In genomic region chr1:216903389-216903754, GRCh38 we compare ENCODE assay signal across 14 cellular contexts.
A peak's percentile ranks its signal among the peaks of the same experiment; 100 is the strongest.
DNase-seq lines count a peak whose midpoint lies in the region; TF ChIP-seq lines count a peak whose summit lies in the region.
"Had no signal": no experiment of that assay in that cellular context is flagged by ENCODE, and none has a peak within 500 bp of the region (broad histone marks: within the 10 kb centered on the region; RNA-seq: fewer than 3 reads in every experiment).

No MANE protein-coding gene starts in this region.

- no peak for TF ChIP-seq CTCF in PC-9 (conservative IDR thresholded peaks at IDR 0.05)
- no peak for TF ChIP-seq CTCF in fibroblast of pulmonary artery (IDR thresholded peaks at IDR 0.05; ENCODE audit: low read length, missing control alignments)
- no peak for TF ChIP-seq CTCF in endothelial cell (IDR thresholded peaks at IDR 0.05; ENCODE audit: unreplicated experiment)

- no peaks in the 10 kb centered on the region for H3K36me3 Mint-ChIP-seq in activated naive CD4-positive, alpha-beta T cell treated with anti-CD3 and anti-CD28 coated beads for 36 hours (ENCODE audit: low read depth)
- H3K36me3 Mint-ChIP-seq in endothelial cell (ENCODE audit: low read depth, unreplicated experiment): no peaks in the 10 kb centered on the region

- no peaks in the 10 kb centered on the region for H4K20me1 ChIP-seq in PC-9 (ENCODE audit: insufficient read depth)

- H3K27ac ChIP-seq in PC-9: no peak overlapping the region

- no peaks in the 10 kb centered on the region for H3K79me2 ChIP-seq in PC-9 (ENCODE audit: low read depth)

- no peak overlapping the region for H3K4me3 ChIP-seq in PC-9
- no peak overlapping the region for H3K4me3 ChIP-seq in fibroblast of pulmonary artery (replicated peaks; ENCODE audit: low read depth, low read length)

- no peaks in the 10 kb centered on the region for H3K4me1 Mint-ChIP-seq in activated naive CD4-positive, alpha-beta T cell treated with anti-CD3 and anti-CD28 coated beads for 36 hours (ENCODE audit: low read depth)
- H3K4me1 Mint-ChIP-seq in endothelial cell (ENCODE audit: unreplicated experiment): no peaks in the 10 kb centered on the region

- H3K4me2 ChIP-seq in PC-9: 0 out of 2 replicates have a peak overlapping the region, but pooled peaks have one; percentile 16

- no peak overlapping the region for H3K27ac Mint-ChIP-seq in activated naive CD4-positive, alpha-beta T cell treated with anti-CD3 and anti-CD28 coated beads for 36 hours
- H3K27ac Mint-ChIP-seq in endothelial cell (ENCODE audit: unreplicated experiment): no peak overlapping the region

- no peak overlapping the region for H3K4me3 Mint-ChIP-seq in activated naive CD4-positive, alpha-beta T cell treated with anti-CD3 and anti-CD28 coated beads for 36 hours
- H3K4me3 Mint-ChIP-seq in endothelial cell (ENCODE audit: unreplicated experiment): no peak overlapping the region

- H3K27me3 Mint-ChIP-seq in activated naive CD4-positive, alpha-beta T cell treated with anti-CD3 and anti-CD28 coated beads for 36 hours (ENCODE audit: low read depth): no peaks in the 10 kb centered on the region
- no peaks in the 10 kb centered on the region for H3K27me3 Mint-ChIP-seq in endothelial cell (ENCODE audit: unreplicated experiment)

- no peaks in the 10 kb centered on the region for H3K9me3 ChIP-seq in PC-9 (ENCODE audit: insufficient read depth, low read depth)

- CTCF ChIA-PET in PC-9 (lab: Charles Lee): no interaction called here
- CTCF ChIA-PET in activated naive CD4-positive, alpha-beta T cell treated with anti-CD3 and anti-CD28 coated beads for 36 hours (lab: Charles Lee): no interaction called here

- H3K9me3 Mint-ChIP-seq in activated naive CD4-positive, alpha-beta T cell treated with anti-CD3 and anti-CD28 coated beads for 36 hours: peaks cover 3% of the 10 kb centered on the region
- no peaks in the 10 kb centered on the region for H3K9me3 Mint-ChIP-seq in endothelial cell (ENCODE audit: unreplicated experiment)

- no TSS peak for BruUV-seq in PC-9 (replicated peaks; lab: Mats Ljungman, UMichigan)

- DNase-seq in HCEC 1CT (peak; percentile 80), PC-9 (no peak), fibroblast of pulmonary artery (ENCODE audit: low read depth) (peak; percentile 46), renal cortical epithelial cell (ENCODE audit: low read depth) (peak; percentile 90), endothelial cell (ENCODE audit: low spot score) (no peak), GOT3 (lab: John Stamatoyannopoulos, UW) (no peak), NOMO-1 treated with dmso at 0.1 percent for 144 hours (lab: John Stamatoyannopoulos, UW; ENCODE audit: unreplicated experiment) (no peak)
- DNase-seq in activated naive CD4-positive, alpha-beta T cell treated with anti-CD3 and anti-CD28 coated beads for 36 hours: no peak
- DNase-seq: activated CD8-positive, alpha-beta memory T cell treated with anti-CD3 and anti-CD28 coated beads, Interleukin-2, amount 50 U/mL, for 48 hours; aorta; COR-L47; Karpas-422; NCI-H526 treated with DMSO at 0.1 percent for 48 hours; T-helper 9 cell had no signal

- no peak overlapping the region for H2AFZ ChIP-seq in PC-9

- POLR2A ChIA-PET in PC-9 (lab: Charles Lee; ENCODE audit: unreplicated experiment): interaction anchor here (0.6 kb wide), 1 partner anchor 940 kb away, joined by 4 read pairs; no protein-coding TSS in a partner anchor

- H3F3A ChIP-seq in PC-9 (ENCODE audit: insufficient read depth, low read depth): no peaks in the 10 kb centered on the region

- no peaks in the 10 kb centered on the region for H3K27me3 ChIP-seq in PC-9 (ENCODE audit: insufficient read depth, low read depth)

- H3K9me2 ChIP-seq in PC-9 (ENCODE audit: insufficient read depth): no peaks in the 10 kb centered on the region

- intact Hi-C loops in PC-9 (cut with micrococcal nuclease; ENCODE audit: unreplicated experiment): no loop called here
- intact Hi-C loops in activated naive CD4-positive, alpha-beta T cell treated with anti-CD3 and anti-CD28 coated beads for 36 hours (cut with micrococcal nuclease): no loop called here

- H3K4me1 ChIP-seq in PC-9 (replicated peaks; ENCODE audit: insufficient read depth): no peaks in the 10 kb centered on the region

- no peaks in the 10 kb centered on the region for H3K36me3 ChIP-seq in PC-9 (ENCODE audit: low read depth)

Comparison
In these comparisons a context has a peak if more than half of its experiments do, and no peak if none do; other contexts are left out.
1. DNase-seq: peak in HCEC 1CT (single experiment), fibroblast of pulmonary artery (single experiment) and renal cortical epithelial cell (single experiment); none in PC-9 (0 of 2), activated naive CD4-positive, alpha-beta T cell treated with anti-CD3 and anti-CD28 coated beads for 36 hours (single experiment), endothelial cell (single experiment), GOT3 (single experiment) and NOMO-1 treated with dmso at 0.1 percent for 144 hours (single experiment).